15 cellular contexts compared by ENCODE assay signal in genomic region chr6:166635556-166635955, GRCh38. TPM values are rescaled to one million over a fixed set of nuclear protein-coding genes. Genes with fewer than 3 reads are reported as not detected.
DNase-seq lines count a peak whose midpoint lies in the region; ATAC-seq and TF ChIP-seq lines count a peak whose summit lies in the region.
"Had no signal": no experiment of that assay in that cellular context is flagged by ENCODE, and none has a peak within 500 bp of the region (broad histone marks: within the 10 kb centered on the region; RNA-seq: fewer than 3 reads in every experiment).

No MANE protein-coding gene starts in this region.

- peaks cover 0 to 32% (median 0%) of the 10 kb centered on the region in 11 experiments; a peak in 8 of 22 replicates for H3K27me3 ChIP-seq in BLaER1 treated with 17β-estradiol and CSF1 and Interleukin-3, amounts not matched to agents 10 nM and 100 nM
- H3K27me3 ChIP-seq in neuronal stem cell (ENCODE audit: control insufficient read depth in 3 of 3, insufficient read depth in 3 of 3, low read depth in 1 of 3, low read length in 3 of 3) (peaks cover 0 to 2% (median 0%) of the 10 kb centered on the region in 3 experiments), upper lobe of left lung (no peaks in the 10 kb centered on the region)
- H3K27me3 ChIP-seq: BE2C had no signal

- no peak overlapping the region for H3K23ac ChIP-seq in neuronal stem cell (ENCODE audit: low read depth, low read length, poor library complexity)

- no peaks in the 10 kb centered on the region for H3K36me3 ChIP-seq in BLaER1 treated with 17β-estradiol and CSF1 and Interleukin-3, amounts not matched to agents 10 nM and 100 nM
- no peaks in the 10 kb centered on the region for H3K36me3 ChIP-seq in neuronal stem cell (replicated peaks in 1 of 2; ENCODE audit: control insufficient read depth in 2 of 2, insufficient read depth in 2 of 2, low read length in 2 of 2)
- no peaks in the 10 kb centered on the region for H3K36me3 ChIP-seq in upper lobe of left lung
- H3K36me3 ChIP-seq: BE2C, HAP-1 had no signal

- H2AFZ ChIP-seq in neuronal stem cell (ENCODE audit: low read length): no peak overlapping the region

- TF ChIP-seq CTCF in coronary artery (IDR thresholded peaks at IDR 0.05) (no peak), upper lobe of left lung (IDR thresholded peaks at IDR 0.05) (no peak)

- H2AK5ac ChIP-seq in neuronal stem cell (ENCODE audit: low read depth, low read length): peak overlapping the region; percentile 37

- no peak overlapping the region for H3K14ac ChIP-seq in neuronal stem cell (ENCODE audit: low read length)

- peaks cover 0 to 6% (median 0%) of the 10 kb centered on the region in 11 experiments; a peak in 6 of 22 replicates for H3K9me3 ChIP-seq in BLaER1 treated with 17β-estradiol and CSF1 and Interleukin-3, amounts not matched to agents 10 nM and 100 nM (replicated peaks in 1 of 11)
- H3K9me3 ChIP-seq in neuronal stem cell (replicated peaks in 1 of 2; ENCODE audit: control insufficient read depth in 2 of 2, insufficient read depth in 1 of 2, low read depth in 1 of 2, low read length in 2 of 2) (no peaks in the 10 kb centered on the region), upper lobe of left lung (no peaks in the 10 kb centered on the region)
- H3K9me3 ChIP-seq: A549, BE2C, Caco-2, HAP-1 had no signal

- ATAC-seq in upper lobe of left lung (ENCODE audit: low FRiP score in 2 of 2) (no peak), GM18868 (IDR thresholded peaks at IDR 0.05; ENCODE audit: unreplicated experiment) (no peak), HG03571 (IDR thresholded peaks at IDR 0.05; ENCODE audit: unreplicated experiment) (no peak)
- ATAC-seq: A549 had no signal

- peaks cover 77 to 94% (median 86%) of the 10 kb centered on the region in 10 experiments for H3K4me1 ChIP-seq in BLaER1 treated with 17β-estradiol and CSF1 and Interleukin-3, amounts not matched to agents 10 nM and 100 nM
- H3K4me1 ChIP-seq in neuronal stem cell (ENCODE audit: control insufficient read depth in 2 of 2, insufficient read depth in 1 of 2, low read depth in 1 of 2, low read length in 2 of 2) (peaks cover 0 to 3% of the 10 kb centered on the region in 2 donors), upper lobe of left lung (peaks cover 24 to 35% (median 30%) of the 10 kb centered on the region in 4 donors)
- H3K4me1 ChIP-seq: A549, Caco-2, HAP-1 had no signal

- peak; percentile 59 for DNase-seq in coronary artery (ENCODE audit: low spot score)
- no peak for DNase-seq in neuronal stem cell (ENCODE audit: low spot score)
- no peak for DNase-seq in upper lobe of left lung
- DNase-seq: BE2C; Caco-2; CD8-positive, alpha-beta memory T cell; DND-41; GDM1; GOT3; IMR-90 had no signal

- no CpG with 5 or more reads among the region's 7 CpGs for WGBS in neuronal stem cell (ENCODE audit: extremely low coverage in 2 of 2, insufficient read length in 2 of 2, insufficient replicate concordance in 1 of 2), 2 donors
- WGBS in upper lobe of left lung, 2 donors: 92 to 94% methylated on average over 7 of the region's 7 CpGs

- no peak overlapping the region for H4K91ac ChIP-seq in neuronal stem cell (ENCODE audit: low read depth, low read length, poor library complexity)

- H2BK12ac ChIP-seq in neuronal stem cell (ENCODE audit: low read length): no peak overlapping the region

- H3K18ac ChIP-seq in neuronal stem cell (ENCODE audit: low read length): no peak overlapping the region

- no peak overlapping the region for H2BK120ac ChIP-seq in neuronal stem cell (ENCODE audit: low read depth, low read length)

- no peaks in the 10 kb centered on the region for H3K79me1 ChIP-seq in neuronal stem cell (ENCODE audit: low read depth, low read length)

- no peak overlapping the region for H4K8ac ChIP-seq in neuronal stem cell (ENCODE audit: low read depth, low read length)

- H2BK15ac ChIP-seq in neuronal stem cell (ENCODE audit: low read length): no peak overlapping the region

- H4K20me1 ChIP-seq in BLaER1 treated with 17β-estradiol and CSF1 and Interleukin-3, amounts not matched to agents 10 nM and 100 nM: peaks cover 0 to 9% (median 0%) of the 10 kb centered on the region in 11 experiments; a peak in 7 of 22 replicates

- no peak overlapping the region; a peak in 1 of 22 replicates for H3K27ac ChIP-seq in BLaER1 treated with 17β-estradiol and CSF1 and Interleukin-3, amounts not matched to agents 10 nM and 100 nM
- H3K27ac ChIP-seq in coronary artery: no peak overlapping the region
- no peak overlapping the region for H3K27ac ChIP-seq in neuronal stem cell (replicated peaks; ENCODE audit: low read length)
- peak overlapping the region; percentile 49 to 76 (median 74) for H3K27ac ChIP-seq in upper lobe of left lung
- H3K27ac ChIP-seq: A549 had no signal

- peak overlapping the region in 7 of 11 experiments; percentile 16 to 99 (median 88); a peak in 11 of 22 replicates for H3K4me2 ChIP-seq in BLaER1 treated with 17β-estradiol and CSF1 and Interleukin-3, amounts not matched to agents 10 nM and 100 nM
- H3K4me2 ChIP-seq in neuronal stem cell (ENCODE audit: insufficient read depth, low read length, poor library complexity, severe bottlenecking): no peak overlapping the region
- H3K4me2 ChIP-seq: A549 had no signal

- H3K4me3 ChIP-seq in BLaER1 treated with 17β-estradiol and CSF1 and Interleukin-3, amounts not matched to agents 10 nM and 100 nM: no peak overlapping the region
- no peak overlapping the region for H3K4me3 ChIP-seq in coronary artery
- H3K4me3 ChIP-seq in neuronal stem cell (ENCODE audit: low read length in 2 of 2): no peak overlapping the region
- H3K4me3 ChIP-seq in upper lobe of left lung: no peak overlapping the region
- H3K4me3 ChIP-seq: A549, HAP-1 had no signal

- TF ChIP-seq EP300 in upper lobe of left lung (IDR thresholded peaks at IDR 0.05): no peak

- no peak overlapping the region for H2BK5ac ChIP-seq in neuronal stem cell (ENCODE audit: low read length)

- TF ChIP-seq POLR2A in upper lobe of left lung (IDR thresholded peaks at IDR 0.05): no peak

- H3K4ac ChIP-seq in neuronal stem cell (ENCODE audit: low read length): no peak overlapping the region

- H3K9ac ChIP-seq in BLaER1 treated with 17β-estradiol and CSF1 and Interleukin-3, amounts not matched to agents 10 nM and 100 nM: no peak overlapping the region
- no peak overlapping the region for H3K9ac ChIP-seq in neuronal stem cell (ENCODE audit: low read depth, low read length, poor library complexity)

RNA-seq across cellular contexts. Expression of gene RPS6KA2, which starts 8.5 kb away (rescaled TPM):
- 12.6 TPM for polyA plus RNA-seq in neuronal stem cell (2013, experiment 1 of 2)
- polyA plus RNA-seq in neuronal stem cell (2013, experiment 2 of 2): 13.2 TPM
- total RNA-seq in upper lobe of left lung: 100 to 1,000 TPM; 101 to 233 (median 168) TPM

RNA-seq across cellular contexts. Expression of gene RAMACL, which starts 49.1 kb away (rescaled TPM):
- 0.14 TPM for polyA plus RNA-seq in neuronal stem cell (2013, experiment 1 of 2)
- polyA plus RNA-seq in neuronal stem cell (2013, experiment 2 of 2): 0.10 TPM
- 10 to 100 TPM in 3 of 6 donors, 1 to 10 TPM in 3; 3.7 to 13.0 (median 7.9) TPM for total RNA-seq in upper lobe of left lung

Comparison
In these comparisons a context has a peak if more than half of its experiments do, and no peak if none do; other contexts are left out.
1. H3K27ac ChIP-seq: peak in upper lobe of left lung (4 of 4); none in BLaER1 treated with 17β-estradiol and CSF1 and Interleukin-3, amounts not matched to agents 10 nM and 100 nM (0 of 11), coronary artery (0 of 2) and neuronal stem cell (single experiment).